In the genomic region with DNA sequence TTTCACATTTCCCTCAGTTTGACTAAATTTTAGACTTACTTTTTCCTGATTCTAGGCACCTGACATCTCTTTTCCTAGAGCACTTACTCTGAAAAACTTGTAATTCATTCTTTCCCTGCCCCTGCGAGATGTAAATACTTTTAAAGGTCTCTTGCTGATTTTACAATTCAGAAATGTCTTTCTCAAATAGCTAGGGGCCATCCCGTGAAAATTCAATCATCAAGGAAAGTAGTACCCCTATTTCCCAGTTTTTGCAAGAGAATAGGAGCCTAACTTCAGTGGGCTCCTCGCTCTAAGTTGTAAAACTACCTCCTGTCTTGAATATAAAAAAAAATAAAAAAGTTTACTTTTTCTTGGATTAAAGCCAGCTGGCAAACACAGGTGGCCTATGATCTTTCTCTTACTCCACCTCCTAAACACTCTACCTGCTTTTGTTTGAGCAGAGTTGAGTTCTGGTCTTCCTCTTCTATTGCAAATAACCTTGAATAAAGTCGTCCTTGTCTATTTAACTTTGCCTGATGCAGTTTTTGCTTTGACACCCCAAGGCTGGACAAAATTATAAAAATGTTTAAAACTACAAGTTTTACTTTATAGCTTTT, we compare ENCODE assay signal across 1 cellular context.
TF ChIP-seq lines count a peak whose summit lies in the region.

No MANE protein-coding gene starts in this region.

TF ChIP-seq in HepG2, 621 proteins besides CTCF, POLR2A, EP300 and RAD21 (continued from another document and continues in another):
- TF ChIP-seq, protein P1, sequence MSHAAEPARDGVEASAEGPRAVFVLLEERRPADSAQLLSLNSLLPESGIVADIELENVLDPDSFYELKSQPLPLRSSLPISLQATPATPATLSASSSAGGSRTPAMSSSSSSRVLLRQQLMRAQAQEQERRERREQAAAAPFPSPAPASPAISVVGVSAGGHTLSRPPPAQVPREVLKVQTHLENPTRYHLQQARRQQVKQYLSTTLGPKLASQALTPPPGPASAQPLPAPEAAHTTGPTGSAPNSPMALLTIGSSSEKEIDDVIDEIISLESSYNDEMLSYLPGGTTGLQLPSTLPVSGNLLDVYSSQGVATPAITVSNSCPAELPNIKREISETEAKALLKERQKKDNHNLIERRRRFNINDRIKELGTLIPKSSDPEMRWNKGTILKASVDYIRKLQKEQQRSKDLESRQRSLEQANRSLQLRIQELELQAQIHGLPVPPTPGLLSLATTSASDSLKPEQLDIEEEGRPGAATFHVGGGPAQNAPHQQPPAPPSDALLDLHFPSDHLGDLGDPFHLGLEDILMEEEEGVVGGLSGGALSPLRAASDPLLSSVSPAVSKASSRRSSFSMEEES (CRISPR knock-in tag; IDR thresholded peaks at IDR 0.05): peak; percentile 28; the same call in 1 of the 2 replicates
- TF ChIP-seq FOXA1 (IDR thresholded peaks at IDR 0.05) (no peak), FOXA1 (CRISPR knock-in tag; IDR thresholded peaks at IDR 0.05) (peak; percentile 39; the same call in 1 of the 2 replicates), YY1 (IDR thresholded peaks at IDR 0.05; ENCODE audit: insufficient read depth, insufficient replicate concordance, low read depth, low read length) (no peak), ZNF503 (CRISPR knock-in tag; IDR thresholded peaks at IDR 0.05) (peak; percentile 60; the same call in 1 of the 2 replicates), MED8 (CRISPR knock-in tag; IDR thresholded peaks at IDR 0.05; ENCODE audit: insufficient replicate concordance) (no peak), MNT (IDR thresholded peaks at IDR 0.05) (no peak), RCOR2 (CRISPR knock-in tag; IDR thresholded peaks at IDR 0.05) (0 out of 2 replicates have a peak, but pooled peaks have one; percentile 13), ZNF292 (CRISPR knock-in tag; IDR thresholded peaks at IDR 0.05; ENCODE audit: borderline replicate concordance, low read depth) (no peak), FOXP1 (IDR thresholded peaks at IDR 0.05) (no peak), FOXP1 (CRISPR knock-in tag; IDR thresholded peaks at IDR 0.05) (peak; percentile 56; the same call in 1 of the 2 replicates), HMG20A (CRISPR knock-in tag; IDR thresholded peaks at IDR 0.05; ENCODE audit: borderline replicate concordance) (peak; percentile 91), PHF21A (CRISPR knock-in tag; IDR thresholded peaks at IDR 0.05) (peak; percentile 32; the same call in 1 of the 2 replicates), ZNF720 (CRISPR knock-in tag; IDR thresholded peaks at IDR 0.05) (no peak), RFX5 (IDR thresholded peaks at IDR 0.05; ENCODE audit: low read depth, low read length) (no peak), HHEX (CRISPR knock-in tag; IDR thresholded peaks at IDR 0.05) (peak; percentile 51; the same call in 1 of the 2 replicates), ZNF350 (CRISPR knock-in tag; IDR thresholded peaks at IDR 0.05; ENCODE audit: borderline replicate concordance, low read depth) (no peak), SOX13 (IDR thresholded peaks at IDR 0.05) (0 out of 2 replicates have a peak, but pooled peaks have one; percentile 18), SOX13 (CRISPR knock-in tag; conservative IDR thresholded peaks at IDR 0.05 in 1 of 2, IDR thresholded peaks at IDR 0.05 in 1 of 2) (peak in 1 of 2 experiments; percentile 93; a peak in 2 of 4 replicates), AHR (CRISPR knock-in tag; IDR thresholded peaks at IDR 0.05) (no peak), RARA (CRISPR knock-in tag; IDR thresholded peaks at IDR 0.05) (peak; percentile 20; the same call in 1 of the 2 replicates), TFAP4 (IDR thresholded peaks at IDR 0.05; ENCODE audit: borderline replicate concordance, low read depth) (peak; percentile 78), BHLHE40 (IDR thresholded peaks at IDR 0.05; ENCODE audit: low read length) (no peak), PRDM10 (CRISPR knock-in tag; IDR thresholded peaks at IDR 0.05; ENCODE audit: low read depth) (no peak), ZFAT (CRISPR knock-in tag; conservative IDR thresholded peaks at IDR 0.05) (no peak), POGZ (CRISPR knock-in tag; IDR thresholded peaks at IDR 0.05) (0 out of 2 replicates have a peak, but pooled peaks have one; percentile 24), NR2F1 (CRISPR knock-in tag; IDR thresholded peaks at IDR 0.05) (peak in 1 of 2 experiments; percentile 45; a peak in 1 of 4 replicates), NCOA2 (CRISPR knock-in tag; IDR thresholded peaks at IDR 0.05) (peak; percentile 83), ZFP1 (CRISPR knock-in tag; IDR thresholded peaks at IDR 0.05) (0 out of 2 replicates have a peak, but pooled peaks have one; percentile 9), NR2F6 (IDR thresholded peaks at IDR 0.05) (peak; percentile 50; the same call in 1 of the 2 replicates), NR2F6 (CRISPR knock-in tag; IDR thresholded peaks at IDR 0.05) (peak; percentile 42; the same call in 1 of the 2 replicates), NCOR1 (IDR thresholded peaks at IDR 0.05; ENCODE audit: borderline replicate concordance, low read length) (peak; percentile 55; the same call in 1 of the 2 replicates)
- TF ChIP-seq, protein P2, sequence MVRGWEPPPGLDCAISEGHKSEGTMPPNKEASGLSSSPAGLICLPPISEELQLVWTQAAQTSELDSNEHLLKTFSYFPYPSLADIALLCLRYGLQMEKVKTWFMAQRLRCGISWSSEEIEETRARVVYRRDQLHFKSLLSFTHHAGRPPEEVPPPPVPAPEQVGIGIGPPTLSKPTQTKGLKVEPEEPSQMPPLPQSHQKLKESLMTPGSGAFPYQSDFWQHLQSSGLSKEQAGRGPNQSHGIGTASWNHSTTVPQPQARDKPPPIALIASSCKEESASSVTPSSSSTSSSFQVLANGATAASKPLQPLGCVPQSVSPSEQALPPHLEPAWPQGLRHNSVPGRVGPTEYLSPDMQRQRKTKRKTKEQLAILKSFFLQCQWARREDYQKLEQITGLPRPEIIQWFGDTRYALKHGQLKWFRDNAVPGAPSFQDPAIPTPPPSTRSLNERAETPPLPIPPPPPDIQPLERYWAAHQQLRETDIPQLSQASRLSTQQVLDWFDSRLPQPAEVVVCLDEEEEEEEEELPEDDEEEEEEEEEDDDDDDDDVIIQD (CRISPR knock-in tag; IDR thresholded peaks at IDR 0.05; ENCODE audit: low read depth): 0 out of 2 replicates have a peak, but pooled peaks have one; percentile 61
- TF ChIP-seq, protein P3, sequence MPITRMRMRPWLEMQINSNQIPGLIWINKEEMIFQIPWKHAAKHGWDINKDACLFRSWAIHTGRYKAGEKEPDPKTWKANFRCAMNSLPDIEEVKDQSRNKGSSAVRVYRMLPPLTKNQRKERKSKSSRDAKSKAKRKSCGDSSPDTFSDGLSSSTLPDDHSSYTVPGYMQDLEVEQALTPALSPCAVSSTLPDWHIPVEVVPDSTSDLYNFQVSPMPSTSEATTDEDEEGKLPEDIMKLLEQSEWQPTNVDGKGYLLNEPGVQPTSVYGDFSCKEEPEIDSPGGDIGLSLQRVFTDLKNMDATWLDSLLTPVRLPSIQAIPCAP (CRISPR knock-in tag; IDR thresholded peaks at IDR 0.05; ENCODE audit: low read depth): no peak
- TF ChIP-seq, protein P4, sequence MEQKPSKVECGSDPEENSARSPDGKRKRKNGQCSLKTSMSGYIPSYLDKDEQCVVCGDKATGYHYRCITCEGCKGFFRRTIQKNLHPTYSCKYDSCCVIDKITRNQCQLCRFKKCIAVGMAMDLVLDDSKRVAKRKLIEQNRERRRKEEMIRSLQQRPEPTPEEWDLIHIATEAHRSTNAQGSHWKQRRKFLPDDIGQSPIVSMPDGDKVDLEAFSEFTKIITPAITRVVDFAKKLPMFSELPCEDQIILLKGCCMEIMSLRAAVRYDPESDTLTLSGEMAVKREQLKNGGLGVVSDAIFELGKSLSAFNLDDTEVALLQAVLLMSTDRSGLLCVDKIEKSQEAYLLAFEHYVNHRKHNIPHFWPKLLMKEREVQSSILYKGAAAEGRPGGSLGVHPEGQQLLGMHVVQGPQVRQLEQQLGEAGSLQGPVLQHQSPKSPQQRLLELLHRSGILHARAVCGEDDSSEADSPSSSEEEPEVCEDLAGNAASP (CRISPR knock-in tag; IDR thresholded peaks at IDR 0.05; ENCODE audit: borderline replicate concordance): 0 out of 2 replicates have a peak, but pooled peaks have one; percentile 18
- TF ChIP-seq, protein P5, sequence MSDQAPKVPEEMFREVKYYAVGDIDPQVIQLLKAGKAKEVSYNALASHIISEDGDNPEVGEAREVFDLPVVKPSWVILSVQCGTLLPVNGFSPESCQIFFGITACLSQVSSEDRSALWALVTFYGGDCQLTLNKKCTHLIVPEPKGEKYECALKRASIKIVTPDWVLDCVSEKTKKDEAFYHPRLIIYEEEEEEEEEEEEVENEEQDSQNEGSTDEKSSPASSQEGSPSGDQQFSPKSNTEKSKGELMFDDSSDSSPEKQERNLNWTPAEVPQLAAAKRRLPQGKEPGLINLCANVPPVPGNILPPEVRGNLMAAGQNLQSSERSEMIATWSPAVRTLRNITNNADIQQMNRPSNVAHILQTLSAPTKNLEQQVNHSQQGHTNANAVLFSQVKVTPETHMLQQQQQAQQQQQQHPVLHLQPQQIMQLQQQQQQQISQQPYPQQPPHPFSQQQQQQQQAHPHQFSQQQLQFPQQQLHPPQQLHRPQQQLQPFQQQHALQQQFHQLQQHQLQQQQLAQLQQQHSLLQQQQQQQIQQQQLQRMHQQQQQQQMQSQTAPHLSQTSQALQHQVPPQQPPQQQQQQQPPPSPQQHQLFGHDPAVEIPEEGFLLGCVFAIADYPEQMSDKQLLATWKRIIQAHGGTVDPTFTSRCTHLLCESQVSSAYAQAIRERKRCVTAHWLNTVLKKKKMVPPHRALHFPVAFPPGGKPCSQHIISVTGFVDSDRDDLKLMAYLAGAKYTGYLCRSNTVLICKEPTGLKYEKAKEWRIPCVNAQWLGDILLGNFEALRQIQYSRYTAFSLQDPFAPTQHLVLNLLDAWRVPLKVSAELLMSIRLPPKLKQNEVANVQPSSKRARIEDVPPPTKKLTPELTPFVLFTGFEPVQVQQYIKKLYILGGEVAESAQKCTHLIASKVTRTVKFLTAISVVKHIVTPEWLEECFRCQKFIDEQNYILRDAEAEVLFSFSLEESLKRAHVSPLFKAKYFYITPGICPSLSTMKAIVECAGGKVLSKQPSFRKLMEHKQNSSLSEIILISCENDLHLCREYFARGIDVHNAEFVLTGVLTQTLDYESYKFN (CRISPR knock-in tag; conservative IDR thresholded peaks at IDR 0.05): peak; percentile 84
- TF ChIP-seq, protein P6, sequence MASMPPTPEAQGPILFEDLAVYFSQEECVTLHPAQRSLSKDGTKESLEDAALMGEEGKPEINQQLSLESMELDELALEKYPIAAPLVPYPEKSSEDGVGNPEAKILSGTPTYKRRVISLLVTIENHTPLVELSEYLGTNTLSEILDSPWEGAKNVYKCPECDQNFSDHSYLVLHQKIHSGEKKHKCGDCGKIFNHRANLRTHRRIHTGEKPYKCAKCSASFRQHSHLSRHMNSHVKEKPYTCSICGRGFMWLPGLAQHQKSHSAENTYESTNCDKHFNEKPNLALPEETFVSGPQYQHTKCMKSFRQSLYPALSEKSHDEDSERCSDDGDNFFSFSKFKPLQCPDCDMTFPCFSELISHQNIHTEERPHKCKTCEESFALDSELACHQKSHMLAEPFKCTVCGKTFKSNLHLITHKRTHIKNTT (CRISPR knock-in tag; IDR thresholded peaks at IDR 0.05): no peak
